15 cellular contexts compared by ENCODE assay signal in the genomic region with DNA sequence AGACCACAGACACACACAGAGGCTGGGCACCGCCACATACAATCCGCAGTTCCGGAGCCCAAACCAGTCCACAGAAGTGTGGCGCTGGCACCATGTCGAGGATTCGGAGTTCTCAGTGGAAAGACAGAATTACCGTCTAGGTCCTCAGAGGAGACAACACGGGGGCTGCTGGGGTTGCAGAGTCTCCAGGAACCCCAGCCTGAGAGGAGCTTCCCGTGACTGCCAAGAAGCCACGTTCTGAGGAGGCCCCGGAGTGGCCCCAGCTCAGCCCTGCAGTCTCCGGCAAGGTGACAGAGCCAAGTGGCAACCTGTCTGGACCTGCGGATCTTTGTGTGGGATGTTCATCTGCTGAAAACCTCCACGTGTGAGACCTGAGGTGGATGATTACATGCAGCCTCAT. TPM values are rescaled to one million over a fixed set of nuclear protein-coding genes. Genes with fewer than 3 reads are reported as not detected.
DNase-seq lines count a peak whose midpoint lies in the region; ATAC-seq and TF ChIP-seq lines count a peak whose summit lies in the region.
"Had no signal": no experiment of that assay in that cellular context is flagged by ENCODE, and none has a peak within 500 bp of the region (broad histone marks: within the 10 kb centered on the region; RNA-seq: fewer than 3 reads in every experiment).

No MANE protein-coding gene starts in this region.

- peak in 1 of 4 donors; percentile 2 for ATAC-seq in heart left ventricle
- ATAC-seq in left lung, result peak; percentile 53
- peak; percentile 41 for ATAC-seq in upper lobe of right lung
- ATAC-seq in GM18861 (IDR thresholded peaks at IDR 0.05; ENCODE audit: unreplicated experiment), result no peak
- ATAC-seq: CD8-positive, alpha-beta T cell had no signal

- H3K27me3 ChIP-seq in heart left ventricle (no peaks in the 10 kb centered on the region), H7 (ENCODE audit: control insufficient read depth, insufficient read depth, low read length) (no peaks in the 10 kb centered on the region), left lung (no peaks in the 10 kb centered on the region), upper lobe of right lung (no peaks in the 10 kb centered on the region)

- H3K36me3 ChIP-seq in heart left ventricle (peaks cover 0 to 92% (median 71%) of the 10 kb centered on the region in 9 donors), H7 (replicated peaks; ENCODE audit: control insufficient read depth, insufficient read depth, low read length) (peaks cover 25% of the 10 kb centered on the region), left lung (peaks cover 0 to 64% of the 10 kb centered on the region in 2 donors), upper lobe of right lung (peaks cover 57% of the 10 kb centered on the region)

- no peaks in the 10 kb centered on the region for H3K9me3 ChIP-seq in heart left ventricle
- H3K9me3 ChIP-seq in left lung, result no peaks in the 10 kb centered on the region
- H3K9me3 ChIP-seq in upper lobe of right lung, result no peaks in the 10 kb centered on the region
- H3K9me3 ChIP-seq: HAP-1 had no signal

- TF ChIP-seq CTCF in heart left ventricle (IDR thresholded peaks at IDR 0.05), result no peak
- TF ChIP-seq CTCF in left lung (IDR thresholded peaks at IDR 0.05), result no peak
- TF ChIP-seq CTCF in upper lobe of right lung (IDR thresholded peaks at IDR 0.05), result no peak

- H3K4me1 ChIP-seq in heart left ventricle (peaks cover 0 to 27% (median 6%) of the 10 kb centered on the region in 12 donors), left lung (no peaks in the 10 kb centered on the region), upper lobe of right lung (peaks cover 3% of the 10 kb centered on the region)
- H3K4me1 ChIP-seq: HAP-1 had no signal

- intact Hi-C loops in heart left ventricle (cut with DNase I), result loop anchor here in 2 of 10 donors (2.0 to 5.0 kb wide), 2 partner anchors 37 to 102 kb away; no protein-coding TSS in a partner anchor
- intact Hi-C loops in cardiac septum (cut with DNase I), result no loop called here
- intact Hi-C loops in left lung (cut with DNase I), result no loop called here
- intact Hi-C loops in upper lobe of right lung (cut with DNase I), result no loop called here

- no peak for DNase-seq in heart left ventricle
- DNase-seq in cardiac septum (ENCODE audit: low spot score), result no peak
- DNase-seq in H7, result peak; percentile 26
- no peak for DNase-seq in left lung
- DNase-seq in upper lobe of right lung, result peak; percentile 61
- DNase-seq in RPMI8226, result no peak
- DNase-seq: CD8-positive, alpha-beta T cell; COR-L47; DMS153; DMS79 treated with DMSO at 0.1 percent for 48 hours; EL; GOT3 had no signal

- no peak for TF ChIP-seq POLR2A in heart left ventricle (IDR thresholded peaks at IDR 0.05)

- H3K27ac ChIP-seq in heart left ventricle (peak overlapping the region in 9 of 12 donors; percentile 13 to 81 (median 49)), left lung (peak overlapping the region in 1 of 2 donors; percentile 41), upper lobe of right lung (peak overlapping the region; percentile 76)
- H3K27ac ChIP-seq: 22Rv1 had no signal

- H3K4me3 ChIP-seq in heart left ventricle (no peak overlapping the region), H7 (ENCODE audit: insufficient read depth, low read depth, low read length) (no peak overlapping the region), left lung (no peak overlapping the region), upper lobe of right lung (no peak overlapping the region)
- H3K4me3 ChIP-seq: HAP-1 had no signal

- WGBS in heart left ventricle, 4 donors, result 87 to 93% (median 89%) methylated on average over 10 to 14 of the region's 14 CpGs

RNA-seq across cellular contexts. Expression of gene ADPRHL1, which starts 7.3 kb away (rescaled TPM):
- total RNA-seq in heart left ventricle (100 to 1,000 TPM; 329 to 774 (median 572) TPM), cardiac septum (480 TPM), left lung (1 to 10 TPM; 2.0 to 2.3 TPM), upper lobe of right lung (1.9 TPM)
- 100 to 1,000 TPM; 160 to 252 TPM for polyA plus RNA-seq in heart left ventricle
- 0.89 and 1.4 TPM in 2 replicates for total RNA-seq in H7 (2014; rRNA removed; shearing (Covaris generic))

RNA-seq across cellular contexts. Expression of gene DCUN1D2, which starts 29.9 kb away (rescaled TPM):
- total RNA-seq in heart left ventricle (100 to 1,000 TPM in 7 of 9 donors, 10 to 100 TPM in 2; 95.4 to 247 (median 159) TPM), cardiac septum (134 TPM), left lung (10 to 100 TPM; 10.3 to 19.4 TPM), upper lobe of right lung (24.6 TPM)
- 10 to 100 TPM; 68.7 to 83.9 TPM for polyA plus RNA-seq in heart left ventricle
- 11.9 and 15.5 TPM in 2 replicates for total RNA-seq in H7 (2014; rRNA removed; shearing (Covaris generic))

Comparison
In these comparisons a context has a peak if more than half of its experiments do, and no peak if none do; other contexts are left out.
1. DNase-seq: peak in H7 (single experiment) and upper lobe of right lung (single experiment); none in heart left ventricle (0 of 5), cardiac septum (single experiment), left lung (0 of 2) and RPMI8226 (single experiment).
2. RNA of gene ADPRHL1, which starts 7.3 kb away (total RNA-seq): 329 to 774 TPM in heart left ventricle and 480 TPM in cardiac septum (single experiment); 2.0 to 2.3 TPM in left lung, 1.9 TPM in upper lobe of right lung (single experiment) and 0.89 to 1.4 TPM in H7; every median in the first group is over 100 times any median in the second.